In the genomic region with DNA sequence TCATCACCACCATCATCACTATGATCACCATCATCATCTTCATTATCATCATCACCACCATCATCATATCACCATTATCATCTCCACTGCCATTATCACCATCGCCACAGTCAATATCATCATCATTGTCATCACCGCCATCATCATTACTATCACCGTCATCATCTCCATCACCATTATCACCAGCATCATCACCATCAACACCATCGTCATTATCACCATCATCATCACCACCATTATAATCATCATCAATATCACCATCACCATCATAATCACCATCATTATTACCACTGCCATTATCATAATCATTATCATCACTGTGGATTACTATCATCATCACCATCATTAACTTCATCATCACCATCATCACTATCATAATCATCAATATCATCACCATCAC, we compare ENCODE assay signal across 1 cellular context.
TF ChIP-seq lines count a peak whose summit lies in the region.

No MANE protein-coding gene starts in this region.

TF ChIP-seq in HEK293, 187 proteins besides CTCF, POLR2A, EP300 and RAD21 (continued from another document):
- TF ChIP-seq, protein P1, sequence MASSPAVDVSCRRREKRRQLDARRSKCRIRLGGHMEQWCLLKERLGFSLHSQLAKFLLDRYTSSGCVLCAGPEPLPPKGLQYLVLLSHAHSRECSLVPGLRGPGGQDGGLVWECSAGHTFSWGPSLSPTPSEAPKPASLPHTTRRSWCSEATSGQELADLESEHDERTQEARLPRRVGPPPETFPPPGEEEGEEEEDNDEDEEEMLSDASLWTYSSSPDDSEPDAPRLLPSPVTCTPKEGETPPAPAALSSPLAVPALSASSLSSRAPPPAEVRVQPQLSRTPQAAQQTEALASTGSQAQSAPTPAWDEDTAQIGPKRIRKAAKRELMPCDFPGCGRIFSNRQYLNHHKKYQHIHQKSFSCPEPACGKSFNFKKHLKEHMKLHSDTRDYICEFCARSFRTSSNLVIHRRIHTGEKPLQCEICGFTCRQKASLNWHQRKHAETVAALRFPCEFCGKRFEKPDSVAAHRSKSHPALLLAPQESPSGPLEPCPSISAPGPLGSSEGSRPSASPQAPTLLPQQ (tag by site-specific recombination; IDR thresholded peaks at IDR 0.05), result no peak
- no peak for TF ChIP-seq WT1 (tag by site-specific recombination; IDR thresholded peaks at IDR 0.05)
- TF ChIP-seq, protein P2, sequence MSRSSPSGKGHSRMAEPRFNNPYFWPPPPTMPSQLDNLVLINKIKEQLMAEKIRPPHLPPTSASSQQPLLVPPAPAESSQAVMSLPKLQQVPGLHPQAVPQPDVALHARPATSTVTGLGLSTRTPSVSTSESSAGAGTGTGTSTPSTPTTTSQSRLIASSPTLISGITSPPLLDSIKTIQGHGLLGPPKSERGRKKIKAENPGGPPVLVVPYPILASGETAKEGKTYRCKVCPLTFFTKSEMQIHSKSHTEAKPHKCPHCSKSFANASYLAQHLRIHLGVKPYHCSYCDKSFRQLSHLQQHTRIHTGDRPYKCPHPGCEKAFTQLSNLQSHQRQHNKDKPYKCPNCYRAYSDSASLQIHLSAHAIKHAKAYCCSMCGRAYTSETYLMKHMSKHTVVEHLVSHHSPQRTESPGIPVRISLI (tag by site-specific recombination; IDR thresholded peaks at IDR 0.05), result no peak
- no peak for TF ChIP-seq ZNF626 (tag by site-specific recombination; IDR thresholded peaks at IDR 0.05)
- TF ChIP-seq ZNF510 (tag by site-specific recombination; IDR thresholded peaks at IDR 0.05; ENCODE audit: insufficient replicate concordance), result no peak
- TF ChIP-seq ZNF747 (tag by site-specific recombination; IDR thresholded peaks at IDR 0.05), result no peak
- TF ChIP-seq, protein P3, sequence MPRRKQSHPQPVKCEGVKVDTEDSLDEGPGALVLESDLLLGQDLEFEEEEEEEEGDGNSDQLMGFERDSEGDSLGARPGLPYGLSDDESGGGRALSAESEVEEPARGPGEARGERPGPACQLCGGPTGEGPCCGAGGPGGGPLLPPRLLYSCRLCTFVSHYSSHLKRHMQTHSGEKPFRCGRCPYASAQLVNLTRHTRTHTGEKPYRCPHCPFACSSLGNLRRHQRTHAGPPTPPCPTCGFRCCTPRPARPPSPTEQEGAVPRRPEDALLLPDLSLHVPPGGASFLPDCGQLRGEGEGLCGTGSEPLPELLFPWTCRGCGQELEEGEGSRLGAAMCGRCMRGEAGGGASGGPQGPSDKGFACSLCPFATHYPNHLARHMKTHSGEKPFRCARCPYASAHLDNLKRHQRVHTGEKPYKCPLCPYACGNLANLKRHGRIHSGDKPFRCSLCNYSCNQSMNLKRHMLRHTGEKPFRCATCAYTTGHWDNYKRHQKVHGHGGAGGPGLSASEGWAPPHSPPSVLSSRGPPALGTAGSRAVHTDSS (tag by site-specific recombination; IDR thresholded peaks at IDR 0.05), result peak; percentile 93
- TF ChIP-seq, protein P4, sequence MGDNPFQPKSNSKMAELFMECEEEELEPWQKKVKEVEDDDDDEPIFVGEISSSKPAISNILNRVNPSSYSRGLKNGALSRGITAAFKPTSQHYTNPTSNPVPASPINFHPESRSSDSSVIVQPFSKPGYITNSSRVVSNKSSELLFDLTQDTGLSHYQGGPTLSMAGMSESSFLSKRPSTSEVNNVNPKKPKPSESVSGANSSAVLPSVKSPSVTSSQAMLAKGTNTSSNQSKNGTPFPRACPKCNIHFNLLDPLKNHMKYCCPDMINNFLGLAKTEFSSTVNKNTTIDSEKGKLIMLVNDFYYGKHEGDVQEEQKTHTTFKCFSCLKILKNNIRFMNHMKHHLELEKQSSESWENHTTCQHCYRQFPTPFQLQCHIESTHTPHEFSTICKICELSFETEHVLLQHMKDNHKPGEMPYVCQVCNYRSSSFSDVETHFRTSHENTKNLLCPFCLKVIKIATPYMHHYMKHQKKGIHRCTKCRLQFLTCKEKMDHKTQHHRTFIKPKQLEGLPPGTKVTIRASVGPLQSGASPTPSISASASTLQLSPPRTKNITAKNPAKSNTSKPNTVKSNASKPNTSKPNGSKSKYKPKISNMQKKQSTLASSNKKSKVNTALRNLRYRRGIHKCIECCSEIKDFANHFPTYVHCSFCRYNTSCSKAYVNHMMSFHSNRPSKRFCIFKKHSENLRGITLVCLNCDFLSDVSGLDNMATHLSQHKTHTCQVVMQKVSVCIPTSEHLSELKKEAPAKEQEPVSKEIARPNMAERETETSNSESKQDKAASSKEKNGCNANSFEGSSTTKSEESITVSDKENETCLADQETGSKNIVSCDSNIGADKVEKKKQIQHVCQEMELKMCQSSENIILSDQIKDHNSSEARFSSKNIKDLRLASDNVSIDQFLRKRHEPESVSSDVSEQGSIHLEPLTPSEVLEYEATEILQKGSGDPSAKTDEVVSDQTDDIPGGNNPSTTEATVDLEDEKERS (tag by site-specific recombination; IDR thresholded peaks at IDR 0.05), result no peak
- TF ChIP-seq ZNF248 (tag by site-specific recombination; IDR thresholded peaks at IDR 0.05), result no peak
- TF ChIP-seq ZNF664 (tag by site-specific recombination; IDR thresholded peaks at IDR 0.05), result no peak
- no peak for TF ChIP-seq ZNF629 (tag by site-specific recombination; IDR thresholded peaks at IDR 0.05)
- TF ChIP-seq ZNF544 (tag by site-specific recombination; IDR thresholded peaks at IDR 0.05), result no peak
- TF ChIP-seq BCL11A (tag by site-specific recombination; IDR thresholded peaks at IDR 0.05; ENCODE audit: low read depth), result no peak
- TF ChIP-seq, protein P5, sequence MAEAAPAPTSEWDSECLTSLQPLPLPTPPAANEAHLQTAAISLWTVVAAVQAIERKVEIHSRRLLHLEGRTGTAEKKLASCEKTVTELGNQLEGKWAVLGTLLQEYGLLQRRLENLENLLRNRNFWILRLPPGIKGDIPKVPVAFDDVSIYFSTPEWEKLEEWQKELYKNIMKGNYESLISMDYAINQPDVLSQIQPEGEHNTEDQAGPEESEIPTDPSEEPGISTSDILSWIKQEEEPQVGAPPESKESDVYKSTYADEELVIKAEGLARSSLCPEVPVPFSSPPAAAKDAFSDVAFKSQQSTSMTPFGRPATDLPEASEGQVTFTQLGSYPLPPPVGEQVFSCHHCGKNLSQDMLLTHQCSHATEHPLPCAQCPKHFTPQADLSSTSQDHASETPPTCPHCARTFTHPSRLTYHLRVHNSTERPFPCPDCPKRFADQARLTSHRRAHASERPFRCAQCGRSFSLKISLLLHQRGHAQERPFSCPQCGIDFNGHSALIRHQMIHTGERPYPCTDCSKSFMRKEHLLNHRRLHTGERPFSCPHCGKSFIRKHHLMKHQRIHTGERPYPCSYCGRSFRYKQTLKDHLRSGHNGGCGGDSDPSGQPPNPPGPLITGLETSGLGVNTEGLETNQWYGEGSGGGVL (tag by site-specific recombination; IDR thresholded peaks at IDR 0.05), result no peak
- TF ChIP-seq ZNF114 (tag by site-specific recombination; IDR thresholded peaks at IDR 0.05), result no peak
- TF ChIP-seq KLF16 (tag by site-specific recombination; IDR thresholded peaks at IDR 0.05), result no peak
- no peak for TF ChIP-seq ZNF600 (tag by site-specific recombination; IDR thresholded peaks at IDR 0.05)
- TF ChIP-seq KLF9 (tag by site-specific recombination; IDR thresholded peaks at IDR 0.05; ENCODE audit: low read depth), result no peak
- TF ChIP-seq, protein P6, sequence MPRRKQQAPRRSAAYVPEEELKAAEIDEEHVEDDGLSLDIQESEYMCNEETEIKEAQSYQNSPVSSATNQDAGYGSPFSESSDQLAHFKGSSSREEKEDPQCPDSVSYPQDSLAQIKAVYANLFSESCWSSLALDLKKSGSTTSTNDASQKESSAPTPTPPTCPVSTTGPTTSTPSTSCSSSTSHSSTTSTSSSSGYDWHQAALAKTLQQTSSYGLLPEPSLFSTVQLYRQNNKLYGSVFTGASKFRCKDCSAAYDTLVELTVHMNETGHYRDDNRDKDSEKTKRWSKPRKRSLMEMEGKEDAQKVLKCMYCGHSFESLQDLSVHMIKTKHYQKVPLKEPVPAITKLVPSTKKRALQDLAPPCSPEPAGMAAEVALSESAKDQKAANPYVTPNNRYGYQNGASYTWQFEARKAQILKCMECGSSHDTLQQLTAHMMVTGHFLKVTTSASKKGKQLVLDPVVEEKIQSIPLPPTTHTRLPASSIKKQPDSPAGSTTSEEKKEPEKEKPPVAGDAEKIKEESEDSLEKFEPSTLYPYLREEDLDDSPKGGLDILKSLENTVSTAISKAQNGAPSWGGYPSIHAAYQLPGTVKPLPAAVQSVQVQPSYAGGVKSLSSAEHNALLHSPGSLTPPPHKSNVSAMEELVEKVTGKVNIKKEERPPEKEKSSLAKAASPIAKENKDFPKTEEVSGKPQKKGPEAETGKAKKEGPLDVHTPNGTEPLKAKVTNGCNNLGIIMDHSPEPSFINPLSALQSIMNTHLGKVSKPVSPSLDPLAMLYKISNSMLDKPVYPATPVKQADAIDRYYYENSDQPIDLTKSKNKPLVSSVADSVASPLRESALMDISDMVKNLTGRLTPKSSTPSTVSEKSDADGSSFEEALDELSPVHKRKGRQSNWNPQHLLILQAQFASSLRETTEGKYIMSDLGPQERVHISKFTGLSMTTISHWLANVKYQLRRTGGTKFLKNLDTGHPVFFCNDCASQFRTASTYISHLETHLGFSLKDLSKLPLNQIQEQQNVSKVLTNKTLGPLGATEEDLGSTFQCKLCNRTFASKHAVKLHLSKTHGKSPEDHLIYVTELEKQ (tag by site-specific recombination; IDR thresholded peaks at IDR 0.05; ENCODE audit: borderline replicate concordance), result no peak
- TF ChIP-seq GLI4 (tag by site-specific recombination; IDR thresholded peaks at IDR 0.05), result no peak
- TF ChIP-seq ZNF354C (tag by site-specific recombination; IDR thresholded peaks at IDR 0.05; ENCODE audit: borderline replicate concordance, low read depth), result no peak
- no peak for TF ChIP-seq ZNF24 (tag by site-specific recombination; IDR thresholded peaks at IDR 0.05)
- no peak for TF ChIP-seq ZNF211 (tag by site-specific recombination; IDR thresholded peaks at IDR 0.05; ENCODE audit: low read depth)
- 0 out of 2 replicates have a peak, but pooled peaks have one; percentile 64 for TF ChIP-seq ZNF658 (tag by site-specific recombination; IDR thresholded peaks at IDR 0.05)
- no peak for TF ChIP-seq SETDB1 (IDR thresholded peaks at IDR 0.05; ENCODE audit: insufficient read length, low read length)
- no peak for TF ChIP-seq ZNF335 (tag by site-specific recombination; conservative IDR thresholded peaks at IDR 0.05)
- TF ChIP-seq ZNF311 (tag by site-specific recombination; IDR thresholded peaks at IDR 0.05; ENCODE audit: borderline replicate concordance), result peak; percentile 78; the same call in 1 of the 2 replicates
- TF ChIP-seq SALL2 (tag by site-specific recombination; IDR thresholded peaks at IDR 0.05; ENCODE audit: borderline replicate concordance), result no peak
TF ChIP-seq in HEK293: peak in this region for 9.
